ENCODE assay signal across 1 cellular context in the genomic region with DNA sequence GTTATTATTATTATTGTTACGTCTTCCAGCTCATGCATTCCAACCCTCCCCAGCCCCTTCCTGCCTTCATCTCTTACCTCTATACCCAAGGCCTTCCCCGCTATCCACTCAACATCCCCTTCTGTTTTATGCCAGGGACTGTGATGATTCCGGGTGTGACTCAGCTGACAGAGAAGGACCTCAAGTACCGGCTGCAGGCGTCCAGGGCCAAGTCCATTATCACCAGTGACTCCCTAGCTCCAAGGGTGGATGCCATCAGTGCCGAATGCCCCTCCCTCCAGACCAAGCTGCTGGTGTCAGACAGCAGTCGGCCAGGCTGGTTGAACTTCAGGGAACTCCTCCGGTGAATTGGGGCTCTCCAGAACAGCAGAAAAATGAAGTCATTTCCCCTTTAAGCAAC. TPM values are rescaled to one million over a fixed set of nuclear protein-coding genes. Genes with fewer than 3 reads are reported as not detected.
"Had no signal": no experiment of that assay in that cellular context is flagged by ENCODE, and none has a peak within 500 bp of the region (broad histone marks: within the 10 kb centered on the region; RNA-seq: fewer than 3 reads in every experiment).

No MANE protein-coding gene starts in this region.

RNA-seq across cellular contexts. Expression of a gene that starts 14.6 kb away (rescaled TPM):
- total RNA-seq: GM12878 had no signal
- polyA plus RNA-seq: GM12878 had no signal

RNA-seq across cellular contexts. Expression of a gene that starts 32.2 kb away (rescaled TPM):
- total RNA-seq: GM12878 had no signal
- polyA plus RNA-seq: GM12878 had no signal
